In the genomic region with DNA sequence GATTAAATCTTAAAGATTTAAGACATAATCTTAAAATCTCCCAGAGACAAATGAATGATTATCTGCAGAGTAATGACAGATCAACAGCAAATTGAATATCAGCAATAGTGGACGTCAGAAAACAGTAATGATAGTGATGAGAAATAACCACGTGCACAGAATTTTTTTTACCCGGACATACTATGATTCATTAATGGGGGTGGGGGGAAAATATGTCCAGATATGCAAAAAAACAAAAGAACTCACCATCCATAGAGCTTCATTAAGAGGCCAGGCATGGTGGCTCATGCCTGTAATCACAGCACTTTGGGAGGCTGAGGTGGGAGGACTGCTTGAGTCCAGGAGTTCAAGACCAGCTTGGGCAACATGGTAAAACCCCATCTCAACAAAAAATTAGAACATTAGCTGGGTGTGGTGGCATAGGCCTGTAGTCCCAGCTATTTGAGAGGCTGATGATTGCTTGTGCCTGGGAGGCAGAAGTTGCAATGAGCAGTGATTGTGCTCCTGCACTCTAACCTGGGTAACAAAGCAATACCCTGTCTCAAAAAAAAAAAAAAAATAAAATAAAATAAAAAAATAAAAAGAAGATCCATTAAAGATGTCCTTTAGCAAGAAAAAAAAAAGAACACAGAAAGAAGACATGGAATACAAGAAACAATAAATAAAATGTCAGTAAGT, we compare ENCODE assay signal across 1 cellular context.
TF ChIP-seq lines count a peak whose summit lies in the region.

No MANE protein-coding gene starts in this region.

TF ChIP-seq in HEK293, 187 proteins besides CTCF, POLR2A, EP300 and RAD21 (continued from another document):
- TF ChIP-seq ZNF510 (tag by site-specific recombination; IDR thresholded peaks at IDR 0.05; ENCODE audit: insufficient replicate concordance) (no peak), ZNF596 (tag by site-specific recombination; IDR thresholded peaks at IDR 0.05) (no peak)
TF ChIP-seq in HEK293: peak in this region for 1.
